In the genomic region with DNA sequence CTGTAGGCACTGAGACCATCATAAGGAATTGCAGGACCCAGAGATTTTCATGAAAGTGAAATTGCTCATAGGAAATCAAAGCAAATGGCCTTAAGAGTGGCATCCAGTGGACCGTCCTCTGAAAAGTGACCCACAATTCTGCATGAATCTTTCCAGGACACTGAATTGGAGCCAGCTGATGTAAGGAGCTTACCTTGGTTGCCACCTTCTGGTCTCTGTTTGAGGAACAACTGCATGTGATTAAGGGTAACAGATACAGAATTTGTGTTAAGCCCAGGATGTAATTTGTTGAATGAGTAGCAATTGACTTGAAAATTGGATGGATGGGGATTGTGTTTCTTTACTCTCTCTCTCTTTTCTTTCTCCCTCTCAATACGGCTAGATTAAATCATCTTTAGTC, we compare ENCODE assay signal across 11 cellular contexts.
"Had no signal": no experiment of that assay in that cellular context is flagged by ENCODE, and none has a peak within 500 bp of the region (broad histone marks: within the 10 kb centered on the region; RNA-seq: fewer than 3 reads in every experiment).

No MANE protein-coding gene starts in this region.

- H3K9me3 Mint-ChIP-seq: activated naive CD4-positive, alpha-beta T cell treated with anti-CD3 and anti-CD28 coated beads for 36 hours; activated T-helper 1 cell treated with anti-CD3 and anti-CD28 coated beads, Interleukin-12 subunit alpha, Interleukin-12 subunit beta, Interleukin-2, Interleukin-4 antibody, amounts not matched to agents 30 ng/mL and 10 ng/mL and 1 ng/mL, durations not matched to agents 14 hours and 24 hours and 36 hours had no signal

- H3K4me3 ChIP-seq: left lung, right atrium auricular region, skin epidermis, uterus had no signal

- DNase-seq: activated naive CD4-positive, alpha-beta T cell treated with anti-CD3 and anti-CD28 coated beads for 36 hours; dermis blood vessel endothelial cell; glutamatergic neuron; left lung; mesendoderm; T1000; uterus had no signal

- H3K36me3 ChIP-seq: left lung, right atrium auricular region, uterus had no signal

- H3K4me3 Mint-ChIP-seq: activated naive CD4-positive, alpha-beta T cell treated with anti-CD3 and anti-CD28 coated beads for 36 hours; activated T-helper 1 cell treated with anti-CD3 and anti-CD28 coated beads, Interleukin-12 subunit alpha, Interleukin-12 subunit beta, Interleukin-2, Interleukin-4 antibody, amounts not matched to agents 30 ng/mL and 10 ng/mL and 1 ng/mL, durations not matched to agents 14 hours and 24 hours and 36 hours had no signal

- H3K27ac ChIP-seq: left lung, right atrium auricular region, skin epidermis, uterus, VCaP had no signal

- H3K4me1 ChIP-seq: left lung, right atrium auricular region, uterus had no signal

- H3K9me3 ChIP-seq: left lung, uterus had no signal

- H3K27ac Mint-ChIP-seq: activated naive CD4-positive, alpha-beta T cell treated with anti-CD3 and anti-CD28 coated beads for 36 hours; activated T-helper 1 cell treated with anti-CD3 and anti-CD28 coated beads, Interleukin-12 subunit alpha, Interleukin-12 subunit beta, Interleukin-2, Interleukin-4 antibody, amounts not matched to agents 30 ng/mL and 10 ng/mL and 1 ng/mL, durations not matched to agents 14 hours and 24 hours and 36 hours had no signal

- H3K27me3 ChIP-seq: right atrium auricular region, uterus had no signal
